Comparison of ENCODE assay signal across 7 cellular contexts in the genomic region with DNA sequence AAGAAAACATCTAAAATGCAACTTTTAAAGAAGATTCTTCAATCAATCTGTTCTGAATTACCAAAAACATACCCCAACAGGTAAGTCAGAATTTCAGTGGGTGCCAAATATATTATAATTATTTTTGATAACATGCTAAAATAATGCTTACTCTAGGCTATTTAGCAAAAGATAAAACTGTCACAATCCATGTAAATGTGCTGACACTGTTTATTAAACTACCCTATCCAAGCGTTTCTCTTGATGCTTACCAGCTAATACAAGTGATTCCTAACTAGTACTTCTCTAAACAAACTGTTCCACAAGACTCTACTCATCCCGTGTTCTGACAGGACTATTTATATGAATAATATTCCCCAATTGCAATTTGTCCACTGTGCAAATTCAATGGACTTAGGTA.
"Had no signal": no experiment of that assay in that cellular context is flagged by ENCODE, and none has a peak within 500 bp of the region (broad histone marks: within the 10 kb centered on the region; RNA-seq: fewer than 3 reads in every experiment).

No MANE protein-coding gene starts in this region.

- ATAC-seq: K562 had no signal

- H3K9ac ChIP-seq: KMS-11 had no signal

- H3K4me3 ChIP-seq: K562 had no signal

- FAIRE-seq: HTR-8/SVneo, K562 had no signal

- H3K4me2 ChIP-seq: KMS-11 had no signal

- H3K27ac ChIP-seq: HL-60, KMS-11 had no signal

- DNase-seq: Karpas-422, KBM-7, KG1 had no signal
